16 cellular contexts compared by ENCODE assay signal in genomic region chr15:56629133-56629532, GRCh38.
DNase-seq lines count a peak whose midpoint lies in the region; ATAC-seq and TF ChIP-seq lines count a peak whose summit lies in the region.
"Had no signal": no experiment of that assay in that cellular context is flagged by ENCODE, and none has a peak within 500 bp of the region (broad histone marks: within the 10 kb centered on the region; RNA-seq: fewer than 3 reads in every experiment).

No MANE protein-coding gene starts in this region.

- H3K36me3 ChIP-seq in CD8-positive, alpha-beta T cell (ENCODE audit: insufficient read depth, low read length), result no peaks in the 10 kb centered on the region
- H3K36me3 ChIP-seq in mesenchymal stem cell (ENCODE audit: control insufficient read depth in 1 of 2, insufficient read depth in 2 of 2, low read depth in 1 of 2, low read length in 2 of 2), result peaks cover 0 to 28% of the 10 kb centered on the region in 2 experiments

- no peaks in the 10 kb centered on the region for H3K4me1 ChIP-seq in CD8-positive, alpha-beta T cell (ENCODE audit: insufficient read depth, low read length)
- no peaks in the 10 kb centered on the region for H3K4me1 ChIP-seq in mesenchymal stem cell (ENCODE audit: control insufficient read depth, insufficient read depth, low read depth, low read length)
- H3K4me1 ChIP-seq: BLaER1 treated with 17β-estradiol and CSF1 and Interleukin-3, amounts not matched to agents 10 nM and 100 nM had no signal

- no peak overlapping the region for H2BK5ac ChIP-seq in mesenchymal stem cell (ENCODE audit: low read depth, low read length, poor library complexity, severe bottlenecking)

- H3K23ac ChIP-seq in mesenchymal stem cell (ENCODE audit: low read length in 2 of 2), result no peak overlapping the region

- H2AK5ac ChIP-seq in mesenchymal stem cell (ENCODE audit: low read length, severe bottlenecking), result no peak overlapping the region

- whole genome bisulfite sequencing in mesenchymal stem cell, result no CpG with 5 or more reads among the region's 1 CpG
- 88 to 91% methylated on average over 1 of the region's 1 CpG for WGBS in lower leg skin, 2 donors

- no peaks in the 10 kb centered on the region for H3K9me3 ChIP-seq in CD8-positive, alpha-beta T cell (ENCODE audit: low read length)
- H3K9me3 ChIP-seq in mesenchymal stem cell (ENCODE audit: control insufficient read depth, low read length), result no peaks in the 10 kb centered on the region
- H3K9me3 ChIP-seq: BLaER1 treated with 17β-estradiol and CSF1 and Interleukin-3, amounts not matched to agents 10 nM and 100 nM had no signal

- no peak overlapping the region for H3K18ac ChIP-seq in mesenchymal stem cell (ENCODE audit: low read depth in 1 of 2, low read length in 2 of 2)

- no peak overlapping the region for H3K9ac ChIP-seq in mesenchymal stem cell (ENCODE audit: low read length)
- H3K9ac ChIP-seq: BLaER1 treated with 17β-estradiol and CSF1 and Interleukin-3, amounts not matched to agents 10 nM and 100 nM; GM23248 had no signal

- H3K79me1 ChIP-seq in mesenchymal stem cell (replicated peaks; ENCODE audit: low read length, poor library complexity, severe bottlenecking), result no peaks in the 10 kb centered on the region

- H3K9me3 Mint-ChIP-seq in CD8-positive, alpha-beta T cell, result no peaks in the 10 kb centered on the region
- H3K9me3 Mint-ChIP-seq: IgD-negative memory B cell had no signal

- no peak overlapping the region for H3K27ac ChIP-seq in CD8-positive, alpha-beta T cell (ENCODE audit: low read depth, low read length)
- no peak overlapping the region for H3K27ac ChIP-seq in mesenchymal stem cell (ENCODE audit: low read length, poor library complexity, severe bottlenecking)
- H3K27ac ChIP-seq: BLaER1 treated with 17β-estradiol and CSF1 and Interleukin-3, amounts not matched to agents 10 nM and 100 nM; GM23248; HL-60 had no signal

- no peaks in the 10 kb centered on the region for H3K27me3 ChIP-seq in CD8-positive, alpha-beta T cell (ENCODE audit: insufficient read depth, low read length)
- H3K27me3 ChIP-seq in mesenchymal stem cell (ENCODE audit: control insufficient read depth in 1 of 2, insufficient read depth in 1 of 2, low read length in 2 of 2), result no peaks in the 10 kb centered on the region
- H3K27me3 ChIP-seq: BLaER1 treated with 17β-estradiol and CSF1 and Interleukin-3, amounts not matched to agents 10 nM and 100 nM had no signal

- TF ChIP-seq CTCF in CD8-positive, alpha-beta T cell (IDR thresholded peaks at IDR 0.05), result no peak
- TF ChIP-seq CTCF in fibroblast of the aortic adventitia (IDR thresholded peaks at IDR 0.05; ENCODE audit: insufficient read depth, low read length) (no peak), lower leg skin (IDR thresholded peaks at IDR 0.05) (no peak)

- no peak overlapping the region for H2BK12ac ChIP-seq in mesenchymal stem cell (ENCODE audit: low read length in 2 of 2)

- H3K27me3 Mint-ChIP-seq in CD8-positive, alpha-beta T cell (ENCODE audit: low read depth), result no peaks in the 10 kb centered on the region
- H3K27me3 Mint-ChIP-seq: CD4-positive, CD25-positive, alpha-beta regulatory T cell; IgD-negative memory B cell had no signal

- intact Hi-C loops in CD8-positive, alpha-beta T cell (cut with DNase I, micrococcal nuclease), result no loop called here
- intact Hi-C loops in sciatic nerve (cut with DNase I) (no loop called here), lower leg skin (cut with DNase I; ENCODE audit: low total_unique reads) (no loop called here)

- no peak overlapping the region for H3K4me2 ChIP-seq in mesenchymal stem cell (ENCODE audit: low read length, poor library complexity, severe bottlenecking)
- H3K4me2 ChIP-seq: BLaER1 treated with 17β-estradiol and CSF1 and Interleukin-3, amounts not matched to agents 10 nM and 100 nM had no signal

- H3K14ac ChIP-seq in mesenchymal stem cell (ENCODE audit: low read length in 2 of 2), result no peak overlapping the region

- CTCF ChIA-PET in CD8-positive, alpha-beta T cell (lab: Charles Lee), result no interaction called here

- H3K4me1 Mint-ChIP-seq in CD8-positive, alpha-beta T cell (ENCODE audit: low read depth), result no peaks in the 10 kb centered on the region

- H3K4me3 Mint-ChIP-seq in CD8-positive, alpha-beta T cell, result no peak overlapping the region
- H3K4me3 Mint-ChIP-seq: CD4-positive, CD25-positive, alpha-beta regulatory T cell; IgD-negative memory B cell had no signal

- TF ChIP-seq POLR2A in lower leg skin (IDR thresholded peaks at IDR 0.05), result no peak

- H3K27ac Mint-ChIP-seq in CD8-positive, alpha-beta T cell, result peak overlapping the region; percentile 29
- H3K27ac Mint-ChIP-seq: IgD-negative memory B cell had no signal

- peaks cover 11% of the 10 kb centered on the region for H3K36me3 Mint-ChIP-seq in CD8-positive, alpha-beta T cell

- ATAC-seq in CD8-positive, alpha-beta T cell, result no peak
- no peak for ATAC-seq in sciatic nerve
- ATAC-seq: HCT116 had no signal

- H2BK15ac ChIP-seq in mesenchymal stem cell (ENCODE audit: low read depth, poor library complexity, severe bottlenecking), result no peak overlapping the region

- no peak overlapping the region for H3K4ac ChIP-seq in mesenchymal stem cell (ENCODE audit: low read depth in 1 of 2, low read length in 2 of 2)

- no peak overlapping the region for H4K8ac ChIP-seq in mesenchymal stem cell (ENCODE audit: low read length)

- H3K4me3 ChIP-seq in CD8-positive, alpha-beta T cell (ENCODE audit: low read depth, low read length), result no peak overlapping the region
- H3K4me3 ChIP-seq in fibroblast of the aortic adventitia (ENCODE audit: low read depth, low read length) (no peak overlapping the region), mesenchymal stem cell (ENCODE audit: insufficient read depth in 1 of 2, low read depth in 1 of 2, low read length in 2 of 2) (no peak overlapping the region), lower leg skin (ENCODE audit: low read depth, poor library complexity, severe bottlenecking) (no peak overlapping the region)
- H3K4me3 ChIP-seq: BLaER1 treated with 17β-estradiol and CSF1 and Interleukin-3, amounts not matched to agents 10 nM and 100 nM; GM23248 had no signal

- no peak overlapping the region for H4K91ac ChIP-seq in mesenchymal stem cell (ENCODE audit: low read length)

- no peak overlapping the region for H2BK120ac ChIP-seq in mesenchymal stem cell (ENCODE audit: low read depth, low read length)

- POLR2A ChIA-PET in CD8-positive, alpha-beta T cell (lab: Charles Lee), result interaction anchor here (1.0 kb wide), 1 partner anchor 31 kb away, joined by 3 read pairs; no protein-coding TSS in a partner anchor

- no peak for DNase-seq in CD8-positive, alpha-beta T cell
- peak; percentile 8 for DNase-seq in astrocyte of the hippocampus (ENCODE audit: low read depth, low spot score)
- peak; percentile 9 for DNase-seq in fibroblast of the aortic adventitia (ENCODE audit: low read depth)
- peak; percentile 1 for DNase-seq in mesenchymal stem cell
- DNase-seq in sciatic nerve (ENCODE audit: low spot score), result no peak
- no peak for DNase-seq in lower leg skin (ENCODE audit: low spot score in 2 of 2)
- DNase-seq in midbrain (lab: John Stamatoyannopoulos, UW), result no peak
- no peak for DNase-seq in T-helper 1 cell
- DNase-seq: ACHN; CD4-positive, CD25-positive, alpha-beta regulatory T cell; DMS79 had no signal

- no peak overlapping the region for H2AFZ ChIP-seq in mesenchymal stem cell (ENCODE audit: low read depth, low read length)
- H2AFZ ChIP-seq: GM23248 had no signal

Comparison
In these comparisons a context has a peak if more than half of its experiments do, and no peak if none do; other contexts are left out.
1. DNase-seq: peak in astrocyte of the hippocampus (single experiment), fibroblast of the aortic adventitia (single experiment) and mesenchymal stem cell (single experiment); none in CD8-positive, alpha-beta T cell (0 of 7), sciatic nerve (single experiment), lower leg skin (0 of 2), midbrain (single experiment) and T-helper 1 cell (0 of 5).